ENCODE assay signal across 17 cellular contexts in genomic region chr22:46147061-46147460, GRCh38.
"Had no signal": no experiment of that assay in that cellular context is flagged by ENCODE, and none has a peak within 500 bp of the region (broad histone marks: within the 10 kb centered on the region; RNA-seq: fewer than 3 reads in every experiment).

No MANE protein-coding gene starts in this region.

- H3K27ac ChIP-seq: foreskin keratinocyte, SJSA1 had no signal

- H3K9me3 Mint-ChIP-seq: activated T-cell treated with anti-CD3 and anti-CD28 coated beads, Interleukin-2, amount 50 U/mL, for 72 hours; natural killer cell treated with Interleukin-12 subunit alpha and Interleukin-12 subunit beta and Interleukin-15 and Interleukin-18, amount 100 ng/mL, for 72 hours; WTC11 had no signal

- H3K36me3 Mint-ChIP-seq: natural killer cell treated with Interleukin-12 subunit alpha and Interleukin-12 subunit beta and Interleukin-15 and Interleukin-18, amount 100 ng/mL, for 72 hours; WTC11 had no signal

- H3K27me3 ChIP-seq: tibial nerve had no signal

- FAIRE-seq: TTC549 had no signal

- H3K36me3 ChIP-seq: SJSA1, tibial nerve had no signal

- ATAC-seq: activated T-cell treated with anti-CD3 and anti-CD28 coated beads, Interleukin-2, amount 50 U/mL, for 72 hours; left colon; natural killer cell treated with Interleukin-12 subunit alpha and Interleukin-12 subunit beta and Interleukin-15 and Interleukin-18, amount 100 ng/mL, for 72 hours; WTC11 had no signal

- H3K9me3 ChIP-seq: tibial nerve had no signal

- H3K27me3 Mint-ChIP-seq: natural killer cell treated with Interleukin-12 subunit alpha and Interleukin-12 subunit beta and Interleukin-15 and Interleukin-18, amount 100 ng/mL, for 72 hours had no signal

- DNase-seq: activated CD4-positive, alpha-beta T cell treated with anti-CD3 and anti-CD28 coated beads for 4 hours; activated CD8-positive, alpha-beta memory T cell treated with anti-CD3 and anti-CD28 coated beads, Interleukin-2, amount 50 U/mL, for 48 hours; activated gamma-delta T cell treated with Interleukin-2 at 50 U/mL for 16 hours; activated T-cell treated with anti-CD3 and anti-CD28 coated beads, Interleukin-2, amount 50 U/mL, for 72 hours; cerebellar nuclear complex; effector CD8-positive, alpha-beta T cell; foreskin keratinocyte; stimulated activated CD4-positive, alpha-beta T cell treated with anti-CD3 and anti-CD28 coated beads, Interleukin-15, amount 100 ng/mL, for 24 hours; stimulated activated CD4-positive, alpha-beta T cell treated with anti-CD3 and anti-CD28 coated beads, Interleukin-4, amount 100 ng/mL, for 1 hour; stimulated activated naive CD4-positive, alpha-beta T cell; T-helper 2 cell had no signal

- H3K4me3 Mint-ChIP-seq: activated T-cell treated with anti-CD3 and anti-CD28 coated beads, Interleukin-2, amount 50 U/mL, for 72 hours; natural killer cell treated with Interleukin-12 subunit alpha and Interleukin-12 subunit beta and Interleukin-15 and Interleukin-18, amount 100 ng/mL, for 72 hours; WTC11 had no signal

- H3K27ac Mint-ChIP-seq: activated T-cell treated with anti-CD3 and anti-CD28 coated beads, Interleukin-2, amount 50 U/mL, for 72 hours; natural killer cell treated with Interleukin-12 subunit alpha and Interleukin-12 subunit beta and Interleukin-15 and Interleukin-18, amount 100 ng/mL, for 72 hours; WTC11 had no signal

- H3K4me3 ChIP-seq: SJSA1, tibial nerve had no signal
